Comparison of ENCODE assay signal across 26 cellular contexts in the genomic region with DNA sequence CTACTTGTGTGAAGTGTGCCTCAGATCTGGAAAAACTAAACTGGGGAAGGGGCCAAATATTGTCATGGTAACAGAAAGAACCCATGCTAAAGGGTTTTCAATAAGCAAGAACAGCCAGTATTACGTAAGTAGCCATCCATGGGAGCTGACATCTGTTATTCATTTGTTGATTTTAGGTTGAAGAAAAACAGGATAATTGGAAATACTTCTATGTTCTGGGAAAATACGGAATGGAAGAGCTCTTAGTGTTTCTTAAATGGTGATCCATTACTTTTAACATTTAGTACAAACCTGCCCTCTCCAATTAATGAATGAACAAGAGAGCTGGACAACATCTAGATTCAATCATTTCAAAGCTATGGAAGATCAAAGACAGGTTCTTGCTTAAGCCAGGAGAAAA.
"Had no signal": no experiment of that assay in that cellular context is flagged by ENCODE, and none has a peak within 500 bp of the region (broad histone marks: within the 10 kb centered on the region; RNA-seq: fewer than 3 reads in every experiment).

No MANE protein-coding gene starts in this region.

- H3K27ac ChIP-seq: heart left ventricle, ovary, prostate gland, right atrium auricular region, thoracic aorta, VCaP had no signal

- H3K9me3 Mint-ChIP-seq: immature natural killer cell; mesothelial cell of epicardium; T-helper 2 cell treated with Interferon-gamma antibody and Interleukin-4, amounts not matched to agents 5 μg/mL and 100 μg/mL, for 36 hours had no signal

- H3K27me3 ChIP-seq: ovary, right atrium auricular region had no signal

- H3K4me1 ChIP-seq: heart left ventricle, prostate gland, right atrium auricular region had no signal

- H3K36me3 Mint-ChIP-seq: activated naive CD8-positive, alpha-beta T cell; immature natural killer cell; mesothelial cell of epicardium; naive B cell had no signal

- H3K4me3 Mint-ChIP-seq: activated naive CD8-positive, alpha-beta T cell; immature natural killer cell; mesothelial cell of epicardium; naive B cell; T-helper 2 cell treated with Interferon-gamma antibody and Interleukin-4, amounts not matched to agents 5 μg/mL and 100 μg/mL, for 36 hours had no signal

- H3K4me1 Mint-ChIP-seq: immature natural killer cell, naive B cell had no signal

- H3K36me3 ChIP-seq: heart left ventricle, ovary, prostate gland, right atrium auricular region, thoracic aorta had no signal

- DNase-seq: activated CD4-positive, alpha-beta T cell treated with anti-CD3 and anti-CD28 coated beads for 4 hours; activated CD4-positive, alpha-beta T cell treated with anti-CD3 and anti-CD28 coated beads, Interleukin-2, amount 50 U/mL, for 4 hours; activated effector memory CD4-positive, alpha-beta T cell treated with Interleukin-2 at 50 U/mL for 16 hours; activated naive CD4-positive, alpha-beta T cell treated with Interleukin-2 at 50 U/mL for 16 hours; anterior cingulate cortex; dermis blood vessel endothelial cell; effector CD8-positive, alpha-beta T cell; heart left ventricle; hypothalamus; immature natural killer cell; kidney; naive B cell; ovary; stimulated activated CD4-positive, alpha-beta T cell treated with anti-CD3 and anti-CD28 coated beads, Interleukin-15, amount 100 ng/mL, for 24 hours; stimulated activated CD4-positive, alpha-beta T cell treated with anti-CD3 and anti-CD28 coated beads, Interleukin-2, amount 100 ng/mL, for 24 hours; stimulated activated naive CD4-positive, alpha-beta T cell treated with Interleukin-2 at 50 U/mL for 16 hours; T-helper 1 cell; trophoblast cell had no signal

- H3K4me3 ChIP-seq: heart left ventricle, ovary, prostate gland, right atrium auricular region, thoracic aorta had no signal

- H3K27ac Mint-ChIP-seq: activated naive CD8-positive, alpha-beta T cell; immature natural killer cell; mesothelial cell of epicardium; naive B cell; T-helper 2 cell treated with Interferon-gamma antibody and Interleukin-4, amounts not matched to agents 5 μg/mL and 100 μg/mL, for 36 hours had no signal

- H3K9me3 ChIP-seq: heart left ventricle, ovary, prostate gland, right atrium auricular region, thoracic aorta had no signal

- ATAC-seq: esophagus mucosa, heart left ventricle had no signal
